9 cellular contexts compared by ENCODE assay signal in the genomic region with DNA sequence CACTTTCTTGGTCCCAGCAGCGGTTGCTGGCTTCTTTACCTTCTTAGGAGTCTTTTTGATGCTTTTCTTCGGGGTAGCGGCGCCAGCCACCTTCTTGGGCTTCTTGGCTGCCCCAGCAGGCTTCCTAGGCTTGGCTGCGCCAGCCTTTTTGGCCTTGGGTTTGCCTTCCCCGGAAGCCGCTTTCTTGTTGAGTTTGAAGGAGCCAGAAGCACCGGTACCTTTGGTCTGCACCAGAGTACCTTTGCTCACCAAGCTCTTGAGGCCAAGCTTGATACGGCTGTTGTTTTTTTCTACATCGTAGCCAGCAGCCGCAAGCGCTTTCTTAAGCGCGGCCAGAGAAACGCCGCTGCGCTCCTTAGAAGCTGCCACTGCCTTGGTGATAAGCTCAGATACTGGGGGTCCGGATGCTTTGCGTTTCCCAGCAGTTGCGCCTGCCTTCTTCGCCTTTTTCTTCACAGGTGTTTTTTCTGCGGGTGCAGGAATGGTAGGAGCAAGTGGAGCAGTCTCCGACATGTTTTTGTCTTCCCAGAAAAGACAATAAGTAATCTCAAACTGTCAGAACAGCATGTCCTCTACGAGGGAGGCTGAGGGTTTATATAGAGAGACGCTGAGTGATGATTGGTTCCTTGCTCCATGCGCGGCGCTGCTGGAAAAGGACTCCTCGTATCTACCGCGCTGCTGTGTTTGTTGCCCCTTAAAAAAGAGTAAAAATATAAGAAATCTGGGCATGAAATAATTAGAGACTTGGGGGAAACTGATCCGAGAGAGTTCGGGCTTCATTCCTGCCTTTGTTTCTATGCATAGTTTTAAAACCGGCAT.
A peak's percentile ranks its signal among the peaks of the same experiment; 100 is the strongest.
DNase-seq lines count a peak whose midpoint lies in the region; ATAC-seq lines count a peak whose summit lies in the region.
"Had no signal": no experiment of that assay in that cellular context is flagged by ENCODE, and none has a peak within 500 bp of the region (broad histone marks: within the 10 kb centered on the region; RNA-seq: fewer than 3 reads in every experiment).

No MANE protein-coding gene starts in this region.

- ATAC-seq in HG02678 (IDR thresholded peaks at IDR 0.05; ENCODE audit: unreplicated experiment) (peak; percentile 54), memory B cell (ENCODE audit: low read depth) (peak; percentile 60)

- peak overlapping the region; percentile 86 for H3K27ac ChIP-seq in duodenal mucosa (ENCODE audit: low read depth, low read length)
- H3K27ac ChIP-seq: C4-2B had no signal

- no peaks in the 10 kb centered on the region for H3K36me3 Mint-ChIP-seq in memory B cell

- H3K27me3 Mint-ChIP-seq in memory B cell: no peaks in the 10 kb centered on the region

- H3K4me1 Mint-ChIP-seq in memory B cell: peaks cover 9% of the 10 kb centered on the region

- H3K9me3 ChIP-seq in duodenal mucosa (ENCODE audit: control insufficient read depth in 1 of 2, low read length in 2 of 2): no peaks in the 10 kb centered on the region

- H3K4me1 ChIP-seq in duodenal mucosa (ENCODE audit: control insufficient read depth in 1 of 2, insufficient read depth in 2 of 2, low read length in 2 of 2): peaks cover 0 to 6% of the 10 kb centered on the region in 2 donors

- H3K4me3 ChIP-seq in duodenal mucosa (ENCODE audit: low read depth in 1 of 2, low read length in 2 of 2): peak overlapping the region; percentile 82 to 86

- H3K36me3 ChIP-seq in duodenal mucosa (ENCODE audit: control insufficient read depth in 1 of 2, insufficient read depth in 2 of 2, low read length in 2 of 2): no peaks in the 10 kb centered on the region

- H3K27ac Mint-ChIP-seq in memory B cell: peak overlapping the region; percentile 98

- peak; percentile 20 for DNase-seq in NCI-H2171 treated with DMSO at 0.1 percent for 48 hours (lab: John Stamatoyannopoulos, UW)
- DNase-seq in NCI-H2171 (lab: John Stamatoyannopoulos, UW): no peak
- DNase-seq in NCI-H146 treated with DMSO at 0.1 percent for 48 hours (lab: John Stamatoyannopoulos, UW; ENCODE audit: unreplicated experiment): peak; percentile 82
- DNase-seq in activated CD4-positive, alpha-beta T cell treated with anti-CD3 and anti-CD28 coated beads for 1 hour: peak; percentile 46
- DNase-seq in memory B cell (ENCODE audit: low spot score in 2 of 2): peak; percentile 62 to 71
- DNase-seq in stimulated activated CD8-positive, alpha-beta memory T cell treated with anti-CD3 and anti-CD28 coated beads, Interleukin-7, amount 100 ng/mL, for 48 hours (ENCODE audit: extremely low read depth in 1 of 2, low read depth in 1 of 2): peak; percentile 35 to 52

- peak overlapping the region; percentile 91 to 97 for H3K9ac ChIP-seq in duodenal mucosa (ENCODE audit: low read depth in 1 of 2, low read length in 2 of 2)

- H3K4me3 Mint-ChIP-seq in memory B cell: peak overlapping the region; percentile 95

- H3K9me3 Mint-ChIP-seq in memory B cell: no peaks in the 10 kb centered on the region

- H3K27me3 ChIP-seq in duodenal mucosa (ENCODE audit: control insufficient read depth in 1 of 2, insufficient read depth in 2 of 2, low read length in 2 of 2): peaks cover 0 to 3% of the 10 kb centered on the region in 2 donors
